In the genomic region with DNA sequence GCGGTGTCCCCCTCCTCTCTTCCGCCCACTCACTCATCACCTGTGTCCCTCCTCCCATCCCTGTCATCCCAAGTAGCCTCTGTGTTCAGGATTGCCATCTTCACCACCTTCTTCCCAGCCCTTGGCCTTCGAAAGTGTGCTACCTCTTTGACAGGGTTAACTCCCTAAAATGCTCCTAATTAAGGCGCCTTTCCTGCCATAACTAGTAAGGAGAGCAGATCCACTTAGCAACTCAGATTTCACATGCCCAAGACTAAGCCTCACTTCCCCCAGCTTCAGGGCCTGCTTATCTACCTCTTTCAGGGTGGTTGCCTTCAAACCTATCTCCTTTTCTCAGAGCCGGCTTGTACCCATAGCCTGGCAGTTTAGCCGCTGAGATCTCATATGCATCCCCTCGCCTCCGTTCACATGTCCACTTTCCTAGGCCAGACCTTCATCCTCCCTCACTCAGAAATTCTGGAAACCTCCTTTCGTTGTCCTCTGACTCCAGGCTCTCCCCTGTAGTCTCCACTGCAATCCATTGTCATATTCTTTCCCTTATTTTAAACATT, we compare ENCODE assay signal across 9 cellular contexts. TPM values are rescaled to one million over a fixed set of nuclear protein-coding genes. Genes with fewer than 3 reads are reported as not detected.
DNase-seq lines count a peak whose midpoint lies in the region; ATAC-seq lines count a peak whose summit lies in the region.
"Had no signal": no experiment of that assay in that cellular context is flagged by ENCODE, and none has a peak within 500 bp of the region (broad histone marks: within the 10 kb centered on the region; RNA-seq: fewer than 3 reads in every experiment).

No MANE protein-coding gene starts in this region.

- no peaks in the 10 kb centered on the region for H3K36me3 Mint-ChIP-seq in stimulated activated naive B cell treated with anti-CD40 and anti-IgM and Interleukin-4, amounts not matched to agents 10 μg/mL and 1 μg/mL and 100 μg/mL, for 72 hours

- WGBS in adipose tissue, 3 donors, result 82 to 89% (median 87%) methylated on average over 9 of the region's 9 CpGs

- peaks cover 3% of the 10 kb centered on the region in 2 donors for H3K9me3 Mint-ChIP-seq in stimulated activated naive B cell treated with anti-CD40 and anti-IgM and Interleukin-4, amounts not matched to agents 10 μg/mL and 1 μg/mL and 100 μg/mL, for 72 hours

- no peak overlapping the region for H3K27ac Mint-ChIP-seq in stimulated activated naive B cell treated with anti-CD40 and anti-IgM and Interleukin-4, amounts not matched to agents 10 μg/mL and 1 μg/mL and 100 μg/mL, for 72 hours

- H3K27me3 Mint-ChIP-seq in stimulated activated naive B cell treated with anti-CD40 and anti-IgM and Interleukin-4, amounts not matched to agents 10 μg/mL and 1 μg/mL and 100 μg/mL, for 72 hours, result peaks cover 36 to 38% of the 10 kb centered on the region in 2 donors

- DNase-seq in NCI-H82 (lab: John Stamatoyannopoulos, UW) (peak; percentile 39), NCI-H82 treated with DMSO at 0.1 percent for 48 hours (lab: John Stamatoyannopoulos, UW; ENCODE audit: unreplicated experiment) (no peak), iPS-NIHi7 (ENCODE audit: extremely low spot score) (peak; percentile 74), NCI-H146 (lab: John Stamatoyannopoulos, UW) (no peak), DMS153 treated with DMSO at 0.1 percent for 48 hours (lab: John Stamatoyannopoulos, UW; ENCODE audit: unreplicated experiment) (no peak)
- DNase-seq in stimulated activated naive B cell treated with anti-CD40 and anti-IgM and Interleukin-4, amounts not matched to agents 10 μg/mL and 1 μg/mL and 100 μg/mL, for 72 hours, result no peak

- peak overlapping the region; percentile 3 for H3K27ac ChIP-seq in adipose tissue (ENCODE audit: low read depth, low read length)
- H3K27ac ChIP-seq: KMS-11 had no signal

- peak overlapping the region; percentile 61 to 68 for H3K4me3 Mint-ChIP-seq in stimulated activated naive B cell treated with anti-CD40 and anti-IgM and Interleukin-4, amounts not matched to agents 10 μg/mL and 1 μg/mL and 100 μg/mL, for 72 hours

- H3K4me1 Mint-ChIP-seq in stimulated activated naive B cell treated with anti-CD40 and anti-IgM and Interleukin-4, amounts not matched to agents 10 μg/mL and 1 μg/mL and 100 μg/mL, for 72 hours, result peaks cover 2 to 4% of the 10 kb centered on the region in 2 donors

- ATAC-seq in stimulated activated naive B cell treated with anti-CD40 and anti-IgM and Interleukin-4, amounts not matched to agents 10 μg/mL and 1 μg/mL and 100 μg/mL, for 72 hours (replicated peaks), result no peak
- ATAC-seq in GM18873 (IDR thresholded peaks at IDR 0.05; ENCODE audit: low FRiP score, unreplicated experiment), result no peak

RNA-seq across cellular contexts. Expression of a gene that starts 1.0 kb away (rescaled TPM):
- polyA plus RNA-seq in adipose tissue, result 100 to 1,000 TPM in 2 of 3 donors, 10 to 100 TPM in 1; 41.6 to 259 (median 153) TPM

Comparison
In these comparisons a context has a peak if more than half of its experiments do, and no peak if none do; other contexts are left out.
1. DNase-seq: peak in NCI-H82 (single experiment) and iPS-NIHi7 (single experiment); none in NCI-H82 treated with DMSO at 0.1 percent for 48 hours (single experiment), stimulated activated naive B cell treated with anti-CD40 and anti-IgM and Interleukin-4, amounts not matched to agents 10 μg/mL and 1 μg/mL and 100 μg/mL, for 72 hours (single experiment), NCI-H146 (single experiment) and DMS153 treated with DMSO at 0.1 percent for 48 hours (single experiment).